Comparison of ENCODE assay signal across 9 cellular contexts in the genomic region with DNA sequence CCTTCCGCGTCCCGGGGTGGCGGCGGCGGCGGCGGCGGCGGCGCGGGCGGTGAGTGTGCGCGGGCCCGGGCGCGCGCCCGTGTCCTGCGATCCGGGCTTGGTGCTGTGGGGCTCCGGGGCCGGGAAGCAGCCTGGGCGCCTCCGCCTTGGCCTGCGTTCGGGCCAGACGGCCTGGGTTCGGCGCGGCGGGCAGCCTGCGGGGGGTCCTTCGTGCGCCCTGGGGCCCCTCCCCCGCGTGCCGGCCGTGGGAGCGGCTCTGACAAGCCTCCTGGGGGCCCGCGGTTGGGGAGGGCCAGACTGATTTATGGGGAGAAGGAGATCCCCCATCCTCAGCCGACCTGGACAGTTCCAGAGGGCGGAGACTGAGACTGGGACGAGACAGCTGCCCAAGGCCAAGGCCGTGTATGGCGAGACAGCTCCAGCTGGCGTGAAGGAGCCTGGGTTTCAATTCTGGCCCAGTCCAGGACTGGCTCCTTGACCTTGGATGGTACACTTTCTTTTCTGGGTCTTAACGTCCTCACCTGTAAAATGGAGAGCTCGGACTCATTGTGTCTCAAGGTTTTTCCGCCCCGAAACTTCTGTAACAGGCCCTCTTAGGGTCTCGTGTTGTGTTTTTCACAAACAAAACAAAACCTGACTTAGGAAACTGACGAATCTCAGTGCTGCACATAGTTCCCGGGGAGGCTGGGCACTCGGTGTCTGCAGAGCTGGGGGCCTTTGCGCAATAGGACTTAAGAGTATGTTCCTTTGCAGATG. TPM values are rescaled to one million over a fixed set of nuclear protein-coding genes. Genes with fewer than 3 reads are reported as not detected.
DNase-seq lines count a peak whose midpoint lies in the region; ATAC-seq, FAIRE-seq and TF ChIP-seq lines count a peak whose summit lies in the region.
"Had no signal": no experiment of that assay in that cellular context is flagged by ENCODE, and none has a peak within 500 bp of the region (broad histone marks: within the 10 kb centered on the region; RNA-seq: fewer than 3 reads in every experiment).

No MANE protein-coding gene starts in this region.

- peak; percentile 35 for ATAC-seq in HG03064 (IDR thresholded peaks at IDR 0.05; ENCODE audit: low read depth, unreplicated experiment)

- peaks cover 2% of the 10 kb centered on the region for H3K27me3 Mint-ChIP-seq in activated T-helper 1 cell treated with anti-CD3 and anti-CD28 coated beads, Interleukin-12 subunit alpha, Interleukin-12 subunit beta, Interleukin-2, Interleukin-4 antibody, amounts not matched to agents 30 ng/mL and 10 ng/mL and 1 ng/mL, durations not matched to agents 14 hours and 24 hours and 36 hours (ENCODE audit: insufficient read depth)
- H3K27me3 Mint-ChIP-seq in nephron progenitor cell (ENCODE audit: low read depth, poor library complexity), result peaks cover 15% of the 10 kb centered on the region

- no peaks in the 10 kb centered on the region for H3K9me3 Mint-ChIP-seq in activated T-helper 1 cell treated with anti-CD3 and anti-CD28 coated beads, Interleukin-12 subunit alpha, Interleukin-12 subunit beta, Interleukin-2, Interleukin-4 antibody, amounts not matched to agents 30 ng/mL and 10 ng/mL and 1 ng/mL, durations not matched to agents 14 hours and 24 hours and 36 hours
- peaks cover 3% of the 10 kb centered on the region for H3K9me3 Mint-ChIP-seq in nephron progenitor cell

- DNase-seq in AG20443 (ENCODE audit: low spot score) (peak; percentile 86), NCI-H748 (lab: John Stamatoyannopoulos, UW; ENCODE audit: unreplicated experiment) (peak; percentile 75), fibroblast of the conjunctiva (ENCODE audit: low read depth) (peak; percentile 52), nephron progenitor cell (peak; percentile 79), urothelium cell line (ENCODE audit: low spot score) (peak; percentile 74)
- no peak for DNase-seq in activated T-helper 1 cell treated with anti-CD3 and anti-CD28 coated beads, Interleukin-12 subunit alpha, Interleukin-12 subunit beta, Interleukin-2, Interleukin-4 antibody, amounts not matched to agents 30 ng/mL and 10 ng/mL and 1 ng/mL, durations not matched to agents 14 hours and 24 hours and 36 hours (ENCODE audit: low spot score)

- peaks cover 50% of the 10 kb centered on the region for H3K4me1 Mint-ChIP-seq in activated T-helper 1 cell treated with anti-CD3 and anti-CD28 coated beads, Interleukin-12 subunit alpha, Interleukin-12 subunit beta, Interleukin-2, Interleukin-4 antibody, amounts not matched to agents 30 ng/mL and 10 ng/mL and 1 ng/mL, durations not matched to agents 14 hours and 24 hours and 36 hours (ENCODE audit: low read depth)
- H3K4me1 Mint-ChIP-seq in nephron progenitor cell, result peaks cover 37% of the 10 kb centered on the region

- H3K36me3 Mint-ChIP-seq in activated T-helper 1 cell treated with anti-CD3 and anti-CD28 coated beads, Interleukin-12 subunit alpha, Interleukin-12 subunit beta, Interleukin-2, Interleukin-4 antibody, amounts not matched to agents 30 ng/mL and 10 ng/mL and 1 ng/mL, durations not matched to agents 14 hours and 24 hours and 36 hours (ENCODE audit: low read depth), result peaks cover 11% of the 10 kb centered on the region
- H3K36me3 Mint-ChIP-seq in nephron progenitor cell (ENCODE audit: low read depth), result peaks cover 4% of the 10 kb centered on the region

- TF ChIP-seq POLR2A in GM18526 (IDR thresholded peaks at IDR 0.05; ENCODE audit: extremely low read depth, insufficient read length), result peak; percentile 3

- peak overlapping the region; percentile 89 for H3K4me3 Mint-ChIP-seq in activated T-helper 1 cell treated with anti-CD3 and anti-CD28 coated beads, Interleukin-12 subunit alpha, Interleukin-12 subunit beta, Interleukin-2, Interleukin-4 antibody, amounts not matched to agents 30 ng/mL and 10 ng/mL and 1 ng/mL, durations not matched to agents 14 hours and 24 hours and 36 hours
- peak overlapping the region; percentile 82 for H3K4me3 Mint-ChIP-seq in nephron progenitor cell

- intact Hi-C loops in activated T-helper 1 cell treated with anti-CD3 and anti-CD28 coated beads, Interleukin-12 subunit alpha, Interleukin-12 subunit beta, Interleukin-2, Interleukin-4 antibody, amounts not matched to agents 30 ng/mL and 10 ng/mL and 1 ng/mL, durations not matched to agents 14 hours and 24 hours and 36 hours (cut with micrococcal nuclease), result loop anchor here (1.0 to 5.0 kb wide), 6 partner anchors 19 to 594 kb away; a partner anchor contains a TSS

- TF ChIP-seq CTCF in nephron progenitor cell (IDR thresholded peaks at IDR 0.05), result no peak

- FAIRE-seq in urothelium cell line (lab: Jason Lieb, UNC), result no peak

- peak overlapping the region; percentile 86 for H3K27ac Mint-ChIP-seq in activated T-helper 1 cell treated with anti-CD3 and anti-CD28 coated beads, Interleukin-12 subunit alpha, Interleukin-12 subunit beta, Interleukin-2, Interleukin-4 antibody, amounts not matched to agents 30 ng/mL and 10 ng/mL and 1 ng/mL, durations not matched to agents 14 hours and 24 hours and 36 hours
- no peak overlapping the region for H3K27ac Mint-ChIP-seq in nephron progenitor cell

RNA-seq across cellular contexts. Expression of a gene that starts 0.6 kb away (rescaled TPM):
- 23.5 and 26.4 TPM in 2 replicates for total RNA-seq in activated T-helper 1 cell treated with anti-CD3 and anti-CD28 coated beads, Interleukin-12 subunit alpha, Interleukin-12 subunit beta, Interleukin-2, Interleukin-4 antibody, amounts not matched to agents 30 ng/mL and 10 ng/mL and 1 ng/mL, durations not matched to agents 14 hours and 24 hours and 36 hours

RNA-seq across cellular contexts. Expression of a gene that starts 24.1 kb away (rescaled TPM):
- 57.2 and 61.0 TPM in 2 replicates for total RNA-seq in activated T-helper 1 cell treated with anti-CD3 and anti-CD28 coated beads, Interleukin-12 subunit alpha, Interleukin-12 subunit beta, Interleukin-2, Interleukin-4 antibody, amounts not matched to agents 30 ng/mL and 10 ng/mL and 1 ng/mL, durations not matched to agents 14 hours and 24 hours and 36 hours

RNA-seq across cellular contexts. Expression of a gene that starts 45.9 kb away (rescaled TPM):
- not detected in 2 replicates for total RNA-seq in activated T-helper 1 cell treated with anti-CD3 and anti-CD28 coated beads, Interleukin-12 subunit alpha, Interleukin-12 subunit beta, Interleukin-2, Interleukin-4 antibody, amounts not matched to agents 30 ng/mL and 10 ng/mL and 1 ng/mL, durations not matched to agents 14 hours and 24 hours and 36 hours
- total RNA-seq: T-helper 2 cell treated with Interferon-gamma antibody and Interleukin-4, amounts not matched to agents 100 ng/mL and 5 ng/mL, for 36 hours had no signal
